35 cellular contexts compared by ENCODE assay signal in the genomic region with DNA sequence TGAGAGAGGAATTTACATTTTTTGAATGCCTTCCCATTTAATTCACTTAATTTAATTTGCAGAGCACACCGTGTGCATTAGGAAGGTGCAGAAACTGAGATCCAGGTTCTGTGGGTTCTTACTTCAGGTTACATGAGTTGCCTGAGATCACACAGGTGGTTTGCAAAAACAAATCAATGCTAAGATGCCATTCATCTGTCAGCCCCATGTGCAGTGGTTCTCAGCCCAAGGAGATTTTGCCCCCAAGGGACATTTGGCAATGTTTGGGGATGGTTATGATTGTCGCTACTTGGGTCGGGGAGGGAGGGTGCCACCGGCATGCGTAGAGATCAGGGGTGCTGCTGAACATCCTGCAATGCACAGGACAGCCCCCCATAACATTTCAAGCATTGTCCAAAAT. TPM values are rescaled to one million over a fixed set of nuclear protein-coding genes. Genes with fewer than 3 reads are reported as not detected.
"Had no signal": no experiment of that assay in that cellular context is flagged by ENCODE, and none has a peak within 500 bp of the region (broad histone marks: within the 10 kb centered on the region; RNA-seq: fewer than 3 reads in every experiment).

No MANE protein-coding gene starts in this region.

- H3K4me3 ChIP-seq: dorsolateral prefrontal cortex, gastrocnemius medialis, heart left ventricle, left lung, neural progenitor cell, psoas muscle, sigmoid colon, stomach, thyroid gland had no signal

- H3K4me1 Mint-ChIP-seq: naive thymus-derived CD4-positive, alpha-beta T cell; stimulated activated effector memory CD8-positive, alpha-beta T cell treated with anti-CD3 and anti-CD28 coated beads, Interleukin-12 subunit alpha, Interleukin-12 subunit beta, amount 100 ng/mL, for 72 hours had no signal

- H3K27me3 ChIP-seq: gastrocnemius medialis, left lung, neural progenitor cell, sigmoid colon, stomach, thyroid gland had no signal

- H3K36me3 ChIP-seq: gastrocnemius medialis, heart left ventricle, left lung, neural progenitor cell, sigmoid colon, stomach, thyroid gland had no signal

- ATAC-seq: esophagus mucosa; gastrocnemius medialis; heart left ventricle; left cardiac atrium; left lung; naive thymus-derived CD4-positive, alpha-beta T cell; psoas muscle; right cardiac atrium; stimulated activated effector memory CD8-positive, alpha-beta T cell treated with anti-CD3 and anti-CD28 coated beads, Interleukin-12 subunit alpha, Interleukin-12 subunit beta, amount 100 ng/mL, for 72 hours had no signal

- H3K4me3 Mint-ChIP-seq: naive thymus-derived CD4-positive, alpha-beta T cell; neural progenitor cell; stimulated activated effector memory CD8-positive, alpha-beta T cell treated with anti-CD3 and anti-CD28 coated beads, Interleukin-12 subunit alpha, Interleukin-12 subunit beta, amount 100 ng/mL, for 72 hours had no signal

- H3K27ac Mint-ChIP-seq: naive thymus-derived CD4-positive, alpha-beta T cell; neural progenitor cell; stimulated activated effector memory CD8-positive, alpha-beta T cell treated with anti-CD3 and anti-CD28 coated beads, Interleukin-12 subunit alpha, Interleukin-12 subunit beta, amount 100 ng/mL, for 72 hours had no signal

- H3K9me3 ChIP-seq: gastrocnemius medialis, sigmoid colon, thyroid gland had no signal

- H3K27ac ChIP-seq: dorsolateral prefrontal cortex, epithelial cell of prostate, gastrocnemius medialis, heart left ventricle, neural progenitor cell, psoas muscle, sigmoid colon, stomach had no signal

- DNase-seq: cerebellar nuclear complex; dorsolateral prefrontal cortex; effector CD4-positive, alpha-beta T cell; gastrocnemius medialis; heart left ventricle; hippocampal formation; left cardiac atrium; left lung; mesenchymal stem cell; midbrain; naive thymus-derived CD4-positive, alpha-beta T cell; psoas muscle; right cardiac atrium; sigmoid colon; stimulated activated CD4-positive, alpha-beta T cell treated with anti-CD3 and anti-CD28 coated beads, Interleukin-2, amount 100 ng/mL, for 24 hours; stimulated activated CD4-positive, alpha-beta T cell treated with anti-CD3 and anti-CD28 coated beads, Interleukin-4, amount 100 ng/mL, for 24 hours; stimulated activated naive CD4-positive, alpha-beta T cell treated with Interleukin-2 at 50 U/mL for 16 hours; stomach; trophoblast cell had no signal

- H3K4me1 ChIP-seq: gastrocnemius medialis, heart left ventricle, left lung, neural progenitor cell, psoas muscle, stomach had no signal

- H3K36me3 Mint-ChIP-seq: naive thymus-derived CD4-positive, alpha-beta T cell; neural progenitor cell; stimulated activated effector memory CD8-positive, alpha-beta T cell treated with anti-CD3 and anti-CD28 coated beads, Interleukin-12 subunit alpha, Interleukin-12 subunit beta, amount 100 ng/mL, for 72 hours had no signal

RNA-seq across cellular contexts. Expression of a gene that starts 34.6 kb away (rescaled TPM):
- total RNA-seq: dorsolateral prefrontal cortex; esophagus mucosa; gastrocnemius medialis; glomerular endothelial cell; heart left ventricle; kidney epithelial cell; left cardiac atrium; left lung; lower leg skin; lung microvascular endothelial cell; mucosa of gallbladder; naive thymus-derived CD4-positive, alpha-beta T cell; osteoblast; psoas muscle; renal cortical epithelial cell; right cardiac atrium; sigmoid colon; skeletal muscle tissue; stomach; subcutaneous adipose tissue; temporal lobe; ureter had no signal
